35 cellular contexts compared by ENCODE assay signal in genomic region chr6:17210683-17211082, GRCh38.
"Had no signal": no experiment of that assay in that cellular context is flagged by ENCODE, and none has a peak within 500 bp of the region (broad histone marks: within the 10 kb centered on the region; RNA-seq: fewer than 3 reads in every experiment).

No MANE protein-coding gene starts in this region.

- H3K4me3 Mint-ChIP-seq: activated B cell treated with CpG ODN at 0.5 μM for 24 hours; activated CD8-positive, alpha-beta T cell treated with anti-CD3 and anti-CD28 coated beads for 36 hours; activated naive CD4-positive, alpha-beta T cell treated with anti-CD3 and anti-CD28 coated beads for 36 hours; activated naive CD4-positive, alpha-beta T cell treated with anti-CD3 and anti-CD28 coated beads, Interleukin-2, amount 50 U/mL, for 24 hours; activated naive CD8-positive, alpha-beta T cell treated with anti-CD3 and anti-CD28 coated beads for 36 hours; activated naive CD8-positive, alpha-beta T cell treated with anti-CD3 and anti-CD28 coated beads, Interleukin-2, amount 50 U/mL, for 24 hours; activated T-cell treated with anti-CD3 and anti-CD28 coated beads, Interleukin-2, amount 50 U/mL, for 4 hours; T-helper 17 cell; T-helper 2 cell treated with Interferon-gamma antibody and Interleukin-4, amounts not matched to agents 5 μg/mL and 100 μg/mL, for 36 hours had no signal

- H3K9me3 Mint-ChIP-seq: activated naive CD4-positive, alpha-beta T cell treated with anti-CD3 and anti-CD28 coated beads for 36 hours; activated naive CD4-positive, alpha-beta T cell treated with anti-CD3 and anti-CD28 coated beads, Interleukin-2, amount 50 U/mL, for 24 hours; activated naive CD8-positive, alpha-beta T cell treated with anti-CD3 and anti-CD28 coated beads for 36 hours; activated T-cell treated with anti-CD3 and anti-CD28 coated beads, Interleukin-2, amount 50 U/mL, for 4 hours; activated T-helper 2 cell treated with anti-CD3 and anti-CD28 coated beads, Interferon-gamma antibody, Interleukin-2, Interleukin-4, amounts not matched to agents 10 μg/mL and 5 μg/mL and 100 μg/mL, durations not matched to agents 14 hours and 24 hours and 36 hours; T-helper 2 cell treated with Interferon-gamma antibody and Interleukin-4, amounts not matched to agents 5 μg/mL and 100 μg/mL, for 36 hours had no signal

- ATAC-seq: activated CD4-positive, CD25-positive, alpha-beta regulatory T cell treated with anti-CD3 and anti-CD28 coated beads, Interleukin-2, amount 50 U/mL, for 24 hours; activated CD8-positive, alpha-beta T cell treated with anti-CD3 and anti-CD28 coated beads for 36 hours; activated naive CD8-positive, alpha-beta T cell treated with anti-CD3 and anti-CD28 coated beads, Interleukin-2, amount 50 U/mL, for 24 hours; activated T-cell treated with anti-CD3 and anti-CD28 coated beads, Interleukin-2, amount 50 U/mL, for 4 hours; body of pancreas; T-helper 17 cell had no signal

- FAIRE-seq: endometrium, endothelial cell of umbilical vein had no signal

- H3K36me3 ChIP-seq: adrenal gland, breast epithelium, cardiac muscle cell, colonic mucosa, esophagus squamous epithelium, WERI-Rb-1 had no signal

- H3K9me3 ChIP-seq: adrenal gland, body of pancreas, colonic mucosa had no signal

- H3K27me3 Mint-ChIP-seq: activated B cell treated with CpG ODN at 0.5 μM for 24 hours; activated CD8-positive, alpha-beta T cell treated with anti-CD3 and anti-CD28 coated beads for 36 hours; activated naive CD4-positive, alpha-beta T cell treated with anti-CD3 and anti-CD28 coated beads, Interleukin-2, amount 50 U/mL, for 24 hours; activated naive CD8-positive, alpha-beta T cell treated with anti-CD3 and anti-CD28 coated beads for 36 hours had no signal

- H3K4me3 ChIP-seq: adrenal gland, body of pancreas, breast epithelium, cardiac muscle cell, colonic mucosa, esophagus squamous epithelium had no signal

- H3K36me3 Mint-ChIP-seq: activated naive CD4-positive, alpha-beta T cell treated with anti-CD3 and anti-CD28 coated beads, Interleukin-2, amount 50 U/mL, for 24 hours; activated naive CD8-positive, alpha-beta T cell treated with anti-CD3 and anti-CD28 coated beads for 36 hours had no signal

- H3K27ac Mint-ChIP-seq: activated B cell treated with CpG ODN at 0.5 μM for 24 hours; activated CD8-positive, alpha-beta T cell treated with anti-CD3 and anti-CD28 coated beads for 36 hours; activated naive CD4-positive, alpha-beta T cell treated with anti-CD3 and anti-CD28 coated beads for 36 hours; activated naive CD4-positive, alpha-beta T cell treated with anti-CD3 and anti-CD28 coated beads, Interleukin-2, amount 50 U/mL, for 24 hours; activated naive CD8-positive, alpha-beta T cell treated with anti-CD3 and anti-CD28 coated beads for 36 hours; activated naive CD8-positive, alpha-beta T cell treated with anti-CD3 and anti-CD28 coated beads, Interleukin-2, amount 50 U/mL, for 24 hours; activated T-helper 2 cell treated with anti-CD3 and anti-CD28 coated beads, Interferon-gamma antibody, Interleukin-2, Interleukin-4, amounts not matched to agents 10 μg/mL and 5 μg/mL and 100 μg/mL, durations not matched to agents 14 hours and 24 hours and 36 hours; T-helper 17 cell; T-helper 2 cell treated with Interferon-gamma antibody and Interleukin-4, amounts not matched to agents 5 μg/mL and 100 μg/mL, for 36 hours had no signal

- H3K4me1 Mint-ChIP-seq: activated B cell treated with CpG ODN at 0.5 μM for 24 hours; activated naive CD4-positive, alpha-beta T cell treated with anti-CD3 and anti-CD28 coated beads, Interleukin-2, amount 50 U/mL, for 24 hours; activated naive CD8-positive, alpha-beta T cell treated with anti-CD3 and anti-CD28 coated beads for 36 hours; activated naive CD8-positive, alpha-beta T cell treated with anti-CD3 and anti-CD28 coated beads, Interleukin-2, amount 50 U/mL, for 24 hours; T-helper 17 cell had no signal

- H3K27me3 ChIP-seq: adrenal gland, body of pancreas, breast epithelium, cardiac muscle cell, colonic mucosa, esophagus squamous epithelium had no signal

- H3K27ac ChIP-seq: adrenal gland, body of pancreas, breast epithelium, cardiac muscle cell, colonic mucosa, epithelial cell of prostate, esophagus squamous epithelium, WERI-Rb-1 had no signal

- H3K4me1 ChIP-seq: adrenal gland, body of pancreas, breast epithelium, colonic mucosa had no signal

- DNase-seq: activated B cell treated with CpG ODN at 0.5 μM for 24 hours; activated CD4-positive, alpha-beta T cell treated with anti-CD3 and anti-CD28 coated beads for 48 hours; activated CD4-positive, alpha-beta T cell treated with anti-CD3 and anti-CD28 coated beads, Interleukin-2, amount 50 U/mL, for 1 hour; activated CD4-positive, alpha-beta T cell treated with anti-CD3 and anti-CD28 coated beads, Interleukin-2, amount 50 U/mL, for 48 hours; activated CD8-positive, alpha-beta memory T cell treated with anti-CD3 and anti-CD28 coated beads for 24 hours; activated CD8-positive, alpha-beta T cell treated with anti-CD3 and anti-CD28 coated beads for 36 hours; activated effector memory CD4-positive, alpha-beta T cell treated with anti-CD3 and anti-CD28 coated beads, Interleukin-2, amount 50 U/mL, for 16 hours; activated naive CD4-positive, alpha-beta T cell treated with anti-CD3 and anti-CD28 coated beads for 36 hours; activated naive CD8-positive, alpha-beta T cell treated with anti-CD3 and anti-CD28 coated beads for 36 hours; activated naive CD8-positive, alpha-beta T cell treated with anti-CD3 and anti-CD28 coated beads, Interleukin-2, amount 50 U/mL, for 24 hours; activated T-cell treated with anti-CD3 and anti-CD28 coated beads, Interleukin-2, amount 50 U/mL, for 4 hours; adrenal gland; amygdala; aorta; body of pancreas; central memory CD4-positive, alpha-beta T cell; cerebellar nuclear complex; colonic mucosa; effector CD8-positive, alpha-beta T cell; esophagus squamous epithelium; foreskin melanocyte; head of caudate nucleus; T-helper 1 cell; T-helper 17 cell; T1000; WERI-Rb-1 had no signal
